In the genomic region with DNA sequence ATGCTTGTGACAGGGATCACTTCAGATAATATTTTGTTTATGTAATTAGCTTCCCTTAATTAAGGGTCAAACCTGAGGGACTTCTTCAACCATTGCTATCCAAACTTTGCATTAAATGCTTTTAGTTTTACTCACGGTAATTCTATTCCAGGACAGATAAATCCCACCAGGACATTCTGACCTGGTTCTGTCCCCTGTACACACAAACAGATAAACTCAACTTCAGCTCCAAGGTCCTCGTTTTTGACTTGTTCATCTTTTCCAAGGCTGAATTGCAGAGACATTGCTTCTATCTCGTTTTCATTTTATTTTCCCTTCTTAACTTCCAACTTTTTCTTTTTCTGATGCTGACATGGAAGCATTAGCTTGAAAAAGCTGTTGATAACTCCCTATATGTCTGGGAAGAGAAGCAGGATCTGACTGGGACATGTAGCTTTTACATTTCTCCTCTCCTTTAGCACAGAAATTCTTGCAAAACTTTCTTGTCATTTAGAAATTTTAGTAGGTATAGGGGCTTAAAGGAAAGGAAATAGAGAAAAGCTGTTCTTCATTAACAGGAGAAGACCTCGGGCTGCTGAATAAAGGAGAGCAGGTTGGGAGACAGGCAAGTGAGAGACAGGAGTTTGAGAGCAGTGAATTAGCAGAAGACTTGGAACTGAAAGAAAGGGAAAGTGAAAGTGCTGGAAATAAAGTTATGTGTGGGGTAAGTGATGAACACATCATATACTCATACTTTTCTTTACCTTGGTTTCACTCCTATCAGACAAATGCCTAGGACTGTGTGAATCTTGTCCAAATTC, we compare ENCODE assay signal across 9 cellular contexts.
DNase-seq lines count a peak whose midpoint lies in the region; ATAC-seq, FAIRE-seq and TF ChIP-seq lines count a peak whose summit lies in the region.
"Had no signal": no experiment of that assay in that cellular context is flagged by ENCODE, and none has a peak within 500 bp of the region (broad histone marks: within the 10 kb centered on the region; RNA-seq: fewer than 3 reads in every experiment).

No MANE protein-coding gene starts in this region.

- no peak overlapping the region for H3K9ac ChIP-seq in kidney (ENCODE audit: low read length in 2 of 2)

- peaks cover 45% of the 10 kb centered on the region for H3K4me1 Mint-ChIP-seq in activated CD4-positive, alpha-beta T cell treated with anti-CD3 and anti-CD28 coated beads, Interleukin-2, amount 10 ng/mL, durations not matched to agents 7 days and 5 days
- peaks cover 46% of the 10 kb centered on the region for H3K4me1 Mint-ChIP-seq in activated T-helper 2 cell treated with anti-CD3 and anti-CD28 coated beads, Interferon-gamma antibody, Interleukin-2, Interleukin-4, amounts not matched to agents 10 μg/mL and 5 μg/mL and 100 μg/mL, durations not matched to agents 14 hours and 24 hours and 36 hours (ENCODE audit: low read depth)

- H3K4me3 ChIP-seq in kidney (ENCODE audit: low read length in 2 of 2) (peak overlapping the region; percentile 53 to 60), tibial artery (peak overlapping the region; percentile 37 to 48), H7 (ENCODE audit: insufficient read depth, low read depth, low read length) (no peak overlapping the region)

- no peaks in the 10 kb centered on the region for H3K27me3 ChIP-seq in tibial artery
- H3K27me3 ChIP-seq in H7 (ENCODE audit: control insufficient read depth, insufficient read depth, low read length): no peaks in the 10 kb centered on the region

- H3K9me3 ChIP-seq in kidney (ENCODE audit: control insufficient read depth in 1 of 2, low read length in 2 of 2) (no peaks in the 10 kb centered on the region), tibial artery (no peaks in the 10 kb centered on the region)

- intact Hi-C loops in activated T-helper 2 cell treated with anti-CD3 and anti-CD28 coated beads, Interferon-gamma antibody, Interleukin-2, Interleukin-4, amounts not matched to agents 10 μg/mL and 5 μg/mL and 100 μg/mL, durations not matched to agents 14 hours and 24 hours and 36 hours (cut with micrococcal nuclease): loop anchor here (1.0 to 10.0 kb wide), 7 partner anchors 41 to 877 kb away; no protein-coding TSS in a partner anchor
- intact Hi-C loops in kidney (cut with DNase I): no loop called here
- intact Hi-C loops in tibial artery (cut with DNase I; ENCODE audit: low total_unique reads): no loop called here

- peak; percentile 19 for DNase-seq in activated CD4-positive, alpha-beta T cell treated with anti-CD3 and anti-CD28 coated beads, Interleukin-2, amount 10 ng/mL, durations not matched to agents 7 days and 5 days
- DNase-seq in activated CD4-positive, alpha-beta T cell treated with anti-CD3 and anti-CD28 coated beads, Interleukin-2, amount 50 U/mL, for 48 hours: no peak
- DNase-seq in HTR-8/SVneo (ENCODE audit: insufficient read length, low spot score): peak; percentile 18
- no peak for DNase-seq in activated T-helper 2 cell treated with anti-CD3 and anti-CD28 coated beads, Interferon-gamma antibody, Interleukin-2, Interleukin-4, amounts not matched to agents 10 μg/mL and 5 μg/mL and 100 μg/mL, durations not matched to agents 14 hours and 24 hours and 36 hours (ENCODE audit: low spot score)
- DNase-seq in kidney: no peak
- no peak for DNase-seq in tibial artery
- no peak for DNase-seq in H7

- H3K4me3 Mint-ChIP-seq in activated CD4-positive, alpha-beta T cell treated with anti-CD3 and anti-CD28 coated beads, Interleukin-2, amount 10 ng/mL, durations not matched to agents 7 days and 5 days: peak overlapping the region; percentile 63
- H3K4me3 Mint-ChIP-seq in activated T-helper 2 cell treated with anti-CD3 and anti-CD28 coated beads, Interferon-gamma antibody, Interleukin-2, Interleukin-4, amounts not matched to agents 10 μg/mL and 5 μg/mL and 100 μg/mL, durations not matched to agents 14 hours and 24 hours and 36 hours (ENCODE audit: low read depth): peak overlapping the region; percentile 60

- TF ChIP-seq CTCF in kidney (IDR thresholded peaks at IDR 0.05; ENCODE audit: borderline replicate concordance, extremely low read depth, insufficient read depth) (no peak), tibial artery (IDR thresholded peaks at IDR 0.05) (no peak)

- FAIRE-seq in HTR-8/SVneo (lab: Jason Lieb, UNC) (no peak), kidney (lab: Jason Lieb, UNC) (no peak)
- FAIRE-seq: G401.6 had no signal

- ATAC-seq in GM19467 (IDR thresholded peaks at IDR 0.05; ENCODE audit: unreplicated experiment): no peak

- H3K4me1 ChIP-seq in kidney (ENCODE audit: control insufficient read depth in 1 of 2, insufficient read depth in 1 of 2, low read depth in 1 of 2, low read length in 2 of 2) (no peaks in the 10 kb centered on the region), tibial artery (peaks cover 0 to 11% (median 0%) of the 10 kb centered on the region in 4 donors)

- peak overlapping the region; percentile 85 for H3K27ac Mint-ChIP-seq in activated CD4-positive, alpha-beta T cell treated with anti-CD3 and anti-CD28 coated beads, Interleukin-2, amount 10 ng/mL, durations not matched to agents 7 days and 5 days
- peak overlapping the region; percentile 54 for H3K27ac Mint-ChIP-seq in activated T-helper 2 cell treated with anti-CD3 and anti-CD28 coated beads, Interferon-gamma antibody, Interleukin-2, Interleukin-4, amounts not matched to agents 10 μg/mL and 5 μg/mL and 100 μg/mL, durations not matched to agents 14 hours and 24 hours and 36 hours

- CTCF ChIA-PET in activated CD4-positive, alpha-beta T cell treated with anti-CD3 and anti-CD28 coated beads, Interleukin-2, amount 10 ng/mL, durations not matched to agents 7 days and 5 days (lab: Charles Lee): interaction anchor here (0.9 kb wide), 1 partner anchor 10 kb away, joined by 3 read pairs; no protein-coding TSS in a partner anchor

- peaks cover 26% of the 10 kb centered on the region for H3K9me3 Mint-ChIP-seq in activated CD4-positive, alpha-beta T cell treated with anti-CD3 and anti-CD28 coated beads, Interleukin-2, amount 10 ng/mL, durations not matched to agents 7 days and 5 days
- peaks cover 13% of the 10 kb centered on the region for H3K9me3 Mint-ChIP-seq in activated T-helper 2 cell treated with anti-CD3 and anti-CD28 coated beads, Interferon-gamma antibody, Interleukin-2, Interleukin-4, amounts not matched to agents 10 μg/mL and 5 μg/mL and 100 μg/mL, durations not matched to agents 14 hours and 24 hours and 36 hours

- peaks cover 26% of the 10 kb centered on the region for H3K36me3 Mint-ChIP-seq in activated CD4-positive, alpha-beta T cell treated with anti-CD3 and anti-CD28 coated beads, Interleukin-2, amount 10 ng/mL, durations not matched to agents 7 days and 5 days (ENCODE audit: low read depth)
- H3K36me3 Mint-ChIP-seq in activated T-helper 2 cell treated with anti-CD3 and anti-CD28 coated beads, Interferon-gamma antibody, Interleukin-2, Interleukin-4, amounts not matched to agents 10 μg/mL and 5 μg/mL and 100 μg/mL, durations not matched to agents 14 hours and 24 hours and 36 hours (ENCODE audit: low read depth): peaks cover 14% of the 10 kb centered on the region

- H3K27ac ChIP-seq in kidney (ENCODE audit: low read depth in 2 of 2, low read length in 2 of 2) (no peak overlapping the region), tibial artery (peak overlapping the region; percentile 6 to 46)

- POLR2A ChIA-PET in activated CD4-positive, alpha-beta T cell treated with anti-CD3 and anti-CD28 coated beads, Interleukin-2, amount 10 ng/mL, durations not matched to agents 7 days and 5 days (lab: Charles Lee): no interaction called here

- H3K27me3 Mint-ChIP-seq in activated CD4-positive, alpha-beta T cell treated with anti-CD3 and anti-CD28 coated beads, Interleukin-2, amount 10 ng/mL, durations not matched to agents 7 days and 5 days: no peaks in the 10 kb centered on the region
- no peaks in the 10 kb centered on the region for H3K27me3 Mint-ChIP-seq in activated T-helper 2 cell treated with anti-CD3 and anti-CD28 coated beads, Interferon-gamma antibody, Interleukin-2, Interleukin-4, amounts not matched to agents 10 μg/mL and 5 μg/mL and 100 μg/mL, durations not matched to agents 14 hours and 24 hours and 36 hours (ENCODE audit: low read depth)

- no peaks in the 10 kb centered on the region for H3K36me3 ChIP-seq in kidney (ENCODE audit: control insufficient read depth in 1 of 2, insufficient read depth in 2 of 2, low read length in 2 of 2)
- H3K36me3 ChIP-seq in tibial artery: no peaks in the 10 kb centered on the region
- H3K36me3 ChIP-seq in H7 (replicated peaks; ENCODE audit: control insufficient read depth, insufficient read depth, low read length): no peaks in the 10 kb centered on the region

Comparison
In these comparisons a context has a peak if more than half of its experiments do, and no peak if none do; other contexts are left out.
1. DNase-seq: peak in activated CD4-positive, alpha-beta T cell treated with anti-CD3 and anti-CD28 coated beads, Interleukin-2, amount 10 ng/mL, durations not matched to agents 7 days and 5 days (single experiment) and HTR-8/SVneo (single experiment); none in activated CD4-positive, alpha-beta T cell treated with anti-CD3 and anti-CD28 coated beads, Interleukin-2, amount 50 U/mL, for 48 hours (0 of 2), activated T-helper 2 cell treated with anti-CD3 and anti-CD28 coated beads, Interferon-gamma antibody, Interleukin-2, Interleukin-4, amounts not matched to agents 10 μg/mL and 5 μg/mL and 100 μg/mL, durations not matched to agents 14 hours and 24 hours and 36 hours (single experiment), kidney (single experiment), tibial artery (0 of 2) and H7 (single experiment).
2. H3K27ac ChIP-seq: peak in tibial artery (2 of 2); none in kidney (0 of 2).